18 cellular contexts compared by ENCODE assay signal in the genomic region with DNA sequence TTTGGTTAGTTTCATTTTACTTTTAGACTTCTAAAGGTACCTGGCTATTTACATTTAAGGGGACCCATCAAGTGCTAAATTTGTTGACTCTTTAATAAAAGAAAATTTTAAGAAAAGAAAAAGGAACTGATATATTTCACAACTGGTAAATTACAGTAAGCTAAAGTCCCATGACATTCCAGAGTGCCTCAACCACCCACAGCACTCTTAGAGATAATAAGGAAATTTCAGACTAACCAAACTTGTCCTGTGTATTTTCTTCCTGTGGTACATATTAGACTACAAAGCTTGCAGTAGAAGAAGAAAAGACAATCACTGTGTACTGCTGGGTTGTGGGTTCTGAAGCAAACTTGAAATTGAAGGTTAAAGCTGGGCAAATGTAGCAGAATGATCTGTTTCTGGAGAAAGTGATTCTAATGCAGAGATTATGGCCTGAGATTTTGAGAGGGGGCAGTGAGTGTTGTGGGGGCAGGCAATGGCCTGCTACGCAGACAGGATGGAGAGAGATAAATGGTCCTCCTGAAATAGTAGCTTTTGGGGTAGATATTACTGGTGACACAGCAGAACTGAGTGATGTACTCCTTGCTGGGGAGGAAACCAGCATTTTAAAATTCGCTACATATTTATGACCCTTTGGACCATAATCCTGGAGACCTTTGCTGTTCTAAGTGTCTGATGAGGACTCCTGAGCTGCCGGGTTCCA. TPM values are rescaled to one million over a fixed set of nuclear protein-coding genes. Genes with fewer than 3 reads are reported as not detected.
"Had no signal": no experiment of that assay in that cellular context is flagged by ENCODE, and none has a peak within 500 bp of the region (broad histone marks: within the 10 kb centered on the region; RNA-seq: fewer than 3 reads in every experiment).

No MANE protein-coding gene starts in this region.

- H3K27ac Mint-ChIP-seq: activated naive CD4-positive, alpha-beta T cell treated with anti-CD3 and anti-CD28 coated beads, Interleukin-2, amount 10 ng/mL, durations not matched to agents 7 days and 5 days; activated T-helper 2 cell treated with anti-CD3 and anti-CD28 coated beads, Interferon-gamma antibody, Interleukin-2, Interleukin-4, amounts not matched to agents 10 μg/mL and 5 μg/mL and 100 μg/mL, durations not matched to agents 14 hours and 24 hours and 36 hours; immature natural killer cell; naive thymus-derived CD8-positive, alpha-beta T cell had no signal

- ATAC-seq: body of pancreas; left lobe of liver; naive thymus-derived CD8-positive, alpha-beta T cell had no signal

- H3K27me3 Mint-ChIP-seq: activated naive CD4-positive, alpha-beta T cell treated with anti-CD3 and anti-CD28 coated beads, Interleukin-2, amount 10 ng/mL, durations not matched to agents 7 days and 5 days; naive thymus-derived CD8-positive, alpha-beta T cell had no signal

- DNase-seq: activated CD4-positive, alpha-beta T cell treated with anti-CD3 and anti-CD28 coated beads for 4 hours; activated naive CD4-positive, alpha-beta T cell treated with anti-CD3 and anti-CD28 coated beads, Interleukin-2, amount 10 ng/mL, durations not matched to agents 7 days and 5 days; adrenal gland; body of pancreas; immature natural killer cell; naive thymus-derived CD8-positive, alpha-beta T cell; nucleus accumbens; right lobe of liver; SK-N-SH; stimulated activated CD4-positive, alpha-beta T cell treated with anti-CD3 and anti-CD28 coated beads, Interleukin-15, amount 100 ng/mL, for 24 hours; stomach; T-helper 1 cell; uterus; WERI-Rb-1 had no signal

- H3K4me3 Mint-ChIP-seq: activated naive CD4-positive, alpha-beta T cell treated with anti-CD3 and anti-CD28 coated beads, Interleukin-2, amount 10 ng/mL, durations not matched to agents 7 days and 5 days; immature natural killer cell; naive thymus-derived CD8-positive, alpha-beta T cell had no signal

- H3K4me3 ChIP-seq: adrenal gland, body of pancreas, prostate gland, right lobe of liver, stomach, thoracic aorta, uterus had no signal

- H3K27ac ChIP-seq: body of pancreas, right lobe of liver, thoracic aorta, WERI-Rb-1 had no signal

- H3K9me3 ChIP-seq: adrenal gland, body of pancreas, prostate gland, right lobe of liver, SK-N-SH, stomach, thoracic aorta, uterus had no signal

- H3K36me3 ChIP-seq: adrenal gland, prostate gland, right lobe of liver, stomach, thoracic aorta, uterus, WERI-Rb-1 had no signal

- H3K9me3 Mint-ChIP-seq: activated naive CD4-positive, alpha-beta T cell treated with anti-CD3 and anti-CD28 coated beads, Interleukin-2, amount 10 ng/mL, durations not matched to agents 7 days and 5 days; activated T-helper 2 cell treated with anti-CD3 and anti-CD28 coated beads, Interferon-gamma antibody, Interleukin-2, Interleukin-4, amounts not matched to agents 10 μg/mL and 5 μg/mL and 100 μg/mL, durations not matched to agents 14 hours and 24 hours and 36 hours; immature natural killer cell; naive thymus-derived CD8-positive, alpha-beta T cell had no signal

- H3K27me3 ChIP-seq: adrenal gland, body of pancreas, right lobe of liver, stomach, uterus had no signal

- H3K4me1 ChIP-seq: body of pancreas, prostate gland, right lobe of liver had no signal

RNA-seq across cellular contexts. Expression of gene RARRES1, which starts 45.1 kb away (rescaled TPM):
- total RNA-seq: naive thymus-derived CD8-positive, alpha-beta T cell had no signal
- polyA plus RNA-seq: immature natural killer cell; naive thymus-derived CD8-positive, alpha-beta T cell had no signal
